ENCODE assay signal across 14 cellular contexts in the genomic region with DNA sequence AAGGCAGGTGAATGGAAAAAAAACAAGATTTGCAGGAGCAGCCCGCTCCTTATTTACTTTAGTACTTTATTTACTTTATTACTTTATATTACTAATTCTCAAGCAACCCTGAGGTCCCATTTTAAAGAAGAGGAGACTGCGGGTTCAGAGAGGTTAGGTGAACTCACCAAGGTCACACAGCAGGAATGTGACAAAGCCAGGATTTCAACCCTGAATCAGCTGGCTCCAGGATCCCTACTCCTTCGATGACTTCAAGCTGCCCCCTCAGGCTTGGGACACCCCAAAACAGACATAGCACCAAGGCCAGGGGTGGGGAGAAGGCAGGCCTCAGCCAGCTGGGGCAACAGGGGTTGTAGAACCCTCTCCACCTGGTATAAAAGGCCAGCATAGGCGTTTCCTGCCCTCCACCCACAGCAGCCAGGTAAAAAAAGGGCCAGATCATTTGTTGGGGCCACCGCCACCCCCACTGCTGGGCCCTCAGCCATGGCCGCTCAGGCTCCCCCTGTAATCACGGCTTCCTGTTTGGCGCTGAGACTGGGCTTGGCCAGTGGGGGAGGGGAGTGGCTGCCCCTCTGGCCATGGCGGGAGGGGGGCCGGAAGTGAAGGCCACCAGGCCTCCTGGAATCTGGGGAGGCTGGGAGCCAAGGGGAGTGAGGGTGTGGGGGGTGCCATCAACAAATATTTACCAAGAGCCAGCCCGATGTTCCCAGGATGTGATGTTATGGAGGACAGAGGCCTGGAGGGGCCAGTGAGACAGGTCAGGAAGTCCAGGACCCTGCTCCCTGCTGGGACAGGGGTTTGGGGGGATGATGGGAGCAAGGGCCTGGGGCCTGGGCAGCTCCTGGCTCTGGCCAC. TPM values are rescaled to one million over a fixed set of nuclear protein-coding genes. Genes with fewer than 3 reads are reported as not detected.
DNase-seq lines count a peak whose midpoint lies in the region; ATAC-seq, FAIRE-seq and TF ChIP-seq lines count a peak whose summit lies in the region.
"Had no signal": no experiment of that assay in that cellular context is flagged by ENCODE, and none has a peak within 500 bp of the region (broad histone marks: within the 10 kb centered on the region; RNA-seq: fewer than 3 reads in every experiment).

No MANE protein-coding gene starts in this region.

- H2BK20ac ChIP-seq in IMR-90 (ENCODE audit: low read depth, low read length): peak overlapping the region; percentile 22; the same call in 1 of the 2 replicates

- CTCF ChIA-PET in IMR-90 (lab: Yijun Ruan, JAX): interaction anchor here (1.0 kb wide), 1 partner anchor 9 kb away, joined by 3 read pairs; no protein-coding TSS in a partner anchor

- BruUV-seq in IMR-90 (replicated peaks; lab: Mats Ljungman, UMichigan): no TSS peak

- H4K5ac ChIP-seq in IMR-90 (ENCODE audit: low read depth, low read length): peak overlapping the region; percentile 80

- H3K9me1 ChIP-seq in IMR-90 (ENCODE audit: insufficient read depth, low read length): peaks cover 34% of the 10 kb centered on the region; the same call in 1 of the 2 replicates

- H3K79me1 ChIP-seq in IMR-90 (ENCODE audit: low read depth in 1 of 2, low read length in 2 of 2): peaks cover 53 to 93% of the 10 kb centered on the region in 2 experiments

- dilution Hi-C loops in IMR-90 (cut with HindIII; ENCODE audit: low sequenced_read_pairs, unreplicated experiment): loop anchor here (25.0 kb wide), 1 partner anchor 90 kb away; no protein-coding TSS in a partner anchor

- no CpG with 5 or more reads among the region's 11 CpGs for WGBS in IMR-90 (ENCODE audit: extremely low coverage in 2 of 2, insufficient read length in 1 of 2), 2 experiments
- 35 to 40% (median 38%) methylated on average over 8 to 11 of the region's 11 CpGs for WGBS in spleen, 5 donors

- peak overlapping the region; percentile 54 for H3K18ac ChIP-seq in IMR-90 (ENCODE audit: low read depth, low read length)

- H2AFZ ChIP-seq in IMR-90 (replicated peaks; ENCODE audit: low read length, poor library complexity): peak overlapping the region; percentile 77

- peak overlapping the region; percentile 12 for H3K27ac ChIP-seq in IMR-90 (ENCODE audit: insufficient read depth, low read length)
- H3K27ac ChIP-seq in coronary artery: peak overlapping the region; percentile 74 to 80
- peak overlapping the region in 1 of 2 donors; percentile 51 for H3K27ac ChIP-seq in left lung
- peak overlapping the region; percentile 32 to 84 (median 77) for H3K27ac ChIP-seq in spleen

- H2BK5ac ChIP-seq in IMR-90 (ENCODE audit: low read depth, low read length, poor library complexity, severe bottlenecking): peak overlapping the region; percentile 65

- no peak for DNase-seq in IMR-90
- DNase-seq in coronary artery (ENCODE audit: low spot score): no peak
- DNase-seq in left lung: peak in 1 of 2 donors; percentile 55
- DNase-seq in spleen: peak; percentile 81
- no peak for DNase-seq in EL
- DNase-seq in AG20443 (ENCODE audit: low spot score): no peak
- DNase-seq in SW480 (ENCODE audit: low spot score): no peak
- DNase-seq in GM12892 (ENCODE audit: insufficient read length): no peak
- DNase-seq: activated CD8-positive, alpha-beta T cell treated with anti-CD3 and anti-CD28 coated beads for 36 hours; activated naive CD8-positive, alpha-beta T cell treated with anti-CD3 and anti-CD28 coated beads, Interleukin-2, amount 10 ng/mL, durations not matched to agents 7 days and 5 days; CD4-positive, CD25-positive, alpha-beta regulatory T cell; NCI-H1105 treated with DMSO at 0.1 percent for 48 hours; NCI-H748 treated with DMSO at 0.1 percent for 48 hours; stimulated activated CD4-positive, alpha-beta T cell treated with anti-CD3 and anti-CD28 coated beads, Interleukin-4, amount 100 ng/mL, for 4 hours had no signal

- peak overlapping the region; percentile 34 to 88 for H4K8ac ChIP-seq in IMR-90 (ENCODE audit: low read depth in 2 of 2, low read length in 2 of 2)

- no peak overlapping the region; the same call in 1 of the 2 replicates for H3K9ac ChIP-seq in IMR-90 (ENCODE audit: low read depth, low read length)

- H2AK5ac ChIP-seq in IMR-90 (ENCODE audit: low read depth, low read length): peak overlapping the region; percentile 84

- H2BK120ac ChIP-seq in IMR-90 (ENCODE audit: low read depth, low read length): peak overlapping the region; percentile 76

- TF ChIP-seq RAD21 in IMR-90 (IDR thresholded peaks at IDR 0.05; ENCODE audit: low read length): no peak

- H3K4me3 ChIP-seq in IMR-90 (ENCODE audit: insufficient read depth, low read depth, low read length) (no peak overlapping the region), coronary artery (no peak overlapping the region), left lung (no peak overlapping the region), spleen (no peak overlapping the region)

- peak overlapping the region; percentile 88 for H3K4ac ChIP-seq in IMR-90 (ENCODE audit: low read depth, low read length)

- in situ Hi-C loops in IMR-90 (cut with MboI; ENCODE audit: low sequenced_read_pairs): no loop called here

- H2BK15ac ChIP-seq in IMR-90 (ENCODE audit: low read depth, low read length): peak overlapping the region; percentile 43; the same call in 1 of the 3 replicates

- H3K36me3 ChIP-seq in IMR-90 (ENCODE audit: control insufficient read depth, insufficient read depth, low read length) (0 out of 2 replicates have a peak, but pooled peaks cover 2% of the 10 kb centered on the region), left lung (no peaks in the 10 kb centered on the region), spleen (peaks cover 0 to 5% (median 0%) of the 10 kb centered on the region in 6 donors)

- H3K27me3 ChIP-seq in IMR-90 (ENCODE audit: control insufficient read depth, insufficient read depth, low read length): no peaks in the 10 kb centered on the region
- H3K27me3 ChIP-seq in left lung: peaks cover 0 to 11% of the 10 kb centered on the region in 2 donors
- H3K27me3 ChIP-seq in spleen (replicated peaks in 1 of 7): peaks cover 0 to 17% (median 0%) of the 10 kb centered on the region in 7 donors

- intact Hi-C loops in IMR-90 (cut with micrococcal nuclease) (no loop called here), left lung (cut with DNase I) (no loop called here), spleen (cut with DNase I; ENCODE audit: low total_unique reads) (no loop called here)

- H4K20me1 ChIP-seq in IMR-90 (ENCODE audit: insufficient read depth, low read length): peaks cover 87% of the 10 kb centered on the region

- peak; percentile 24 for ATAC-seq in IMR-90 (ENCODE audit: low read depth)
- peak; percentile 14 for ATAC-seq in left lung
- ATAC-seq: activated CD8-positive, alpha-beta T cell treated with anti-CD3 and anti-CD28 coated beads for 36 hours had no signal

- TF ChIP-seq CTCF in IMR-90 (conservative IDR thresholded peaks at IDR 0.05; ENCODE audit: low read depth, low read length) (no peak), coronary artery (IDR thresholded peaks at IDR 0.05) (no peak), left lung (IDR thresholded peaks at IDR 0.05) (no peak), spleen (IDR thresholded peaks at IDR 0.05 in 8 of 11, conservative IDR thresholded peaks at IDR 0.05 in 3 of 11) (no peak)

- H3K4me1 ChIP-seq in IMR-90 (ENCODE audit: control insufficient read depth, insufficient read depth, low read length): peaks cover 36% of the 10 kb centered on the region
- H3K4me1 ChIP-seq in left lung: peaks cover 10 to 35% of the 10 kb centered on the region in 2 donors
- peaks cover 11 to 89% (median 47%) of the 10 kb centered on the region in 6 donors for H3K4me1 ChIP-seq in spleen

- peak overlapping the region; percentile 85 for H2AK9ac ChIP-seq in IMR-90 (replicated peaks; ENCODE audit: low read depth, low read length, poor library complexity)

- POLR2A ChIA-PET in IMR-90 (lab: Charles Lee; ENCODE audit: unreplicated experiment): no interaction called here

- H4K91ac ChIP-seq in IMR-90 (ENCODE audit: insufficient read depth, low read depth, low read length): peak overlapping the region; percentile 78

- no peak overlapping the region; the same call in 1 of the 2 replicates for H3K56ac ChIP-seq in IMR-90 (ENCODE audit: extremely low read depth, insufficient read depth, low read length)

- TF ChIP-seq POLR2A in IMR-90 (IDR thresholded peaks at IDR 0.05; ENCODE audit: low read depth, low read length) (no peak), spleen (IDR thresholded peaks at IDR 0.05) (no peak), GM12892 (IDR thresholded peaks at IDR 0.05; ENCODE audit: low read depth, low read length) (no peak)

- H3K23ac ChIP-seq in IMR-90 (ENCODE audit: low read depth, low read length): 0 out of 2 replicates have a peak overlapping the region, but pooled peaks have one; percentile 33

- peak overlapping the region; percentile 75; the same call in 1 of the 2 replicates for H3K14ac ChIP-seq in IMR-90 (replicated peaks; ENCODE audit: low read depth, low read length)

- H3K9me3 ChIP-seq in IMR-90 (ENCODE audit: control insufficient read depth, insufficient read depth, low read length) (no peaks in the 10 kb centered on the region), left lung (no peaks in the 10 kb centered on the region), spleen (no peaks in the 10 kb centered on the region)

- H3K4me2 ChIP-seq in IMR-90 (ENCODE audit: low read depth, low read length): 0 out of 2 replicates have a peak overlapping the region, but pooled peaks have one; percentile 10

- no peak for FAIRE-seq in GM12892 (lab: Jason Lieb, UNC)

TF ChIP-seq in IMR-90, 13 proteins besides CTCF, POLR2A, EP300 and RAD21:
- TF ChIP-seq MAZ (IDR thresholded peaks at IDR 0.05; ENCODE audit: borderline replicate concordance, low read depth, low read length): peak; percentile 45; the same call in 1 of the 2 replicates
- no peak for TF ChIP-seq MXI1 (IDR thresholded peaks at IDR 0.05; ENCODE audit: borderline replicate concordance, low read depth, low read length)
- TF ChIP-seq, protein P1, sequence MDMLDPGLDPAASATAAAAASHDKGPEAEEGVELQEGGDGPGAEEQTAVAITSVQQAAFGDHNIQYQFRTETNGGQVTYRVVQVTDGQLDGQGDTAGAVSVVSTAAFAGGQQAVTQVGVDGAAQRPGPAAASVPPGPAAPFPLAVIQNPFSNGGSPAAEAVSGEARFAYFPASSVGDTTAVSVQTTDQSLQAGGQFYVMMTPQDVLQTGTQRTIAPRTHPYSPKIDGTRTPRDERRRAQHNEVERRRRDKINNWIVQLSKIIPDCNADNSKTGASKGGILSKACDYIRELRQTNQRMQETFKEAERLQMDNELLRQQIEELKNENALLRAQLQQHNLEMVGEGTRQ (IDR thresholded peaks at IDR 0.05; ENCODE audit: low read depth, low read length): no peak
- TF ChIP-seq BHLHE40 (IDR thresholded peaks at IDR 0.05; ENCODE audit: low read depth, low read length): no peak
- TF ChIP-seq NFE2L2 (IDR thresholded peaks at IDR 0.05; ENCODE audit: low read depth, low read length): no peak

RNA-seq across cellular contexts. Expression of a gene that starts 6.5 kb away (rescaled TPM):
- total RNA-seq in IMR-90 (2012; rRNA removed) (13.1 and 14.2 TPM in 2 replicates), left lung (10 to 100 TPM; 48.2 to 65.2 TPM), spleen (100 to 1,000 TPM; 134 to 347 (median 175) TPM)
- polyA plus RNA-seq in IMR-90 (2012; rRNA removed) (71.5 and 75.7 TPM in 2 replicates), spleen (10 to 100 TPM in 2 of 3 donors, 1 to 10 TPM in 1; 8.0 to 43.5 (median 14.5) TPM)
- polyA plus RNA-seq in IMR-90 (2012; cell fraction: cytosol; rRNA removed): 47.3 and 81.5 TPM in 2 replicates
- polyA plus RNA-seq in IMR-90 (2012; cell fraction: nucleus; rRNA removed; ENCODE audit: low replicate concordance): 36.2 and 50.9 TPM in 2 replicates
- polyA plus RNA-seq in GM12892 (2012; ENCODE audit: missing spikeins): 0.28 TPM
- polyA plus RNA-seq: CD4-positive, CD25-positive, alpha-beta regulatory T cell had no signal
